24 cellular contexts compared by ENCODE assay signal in genomic region chr18:48105317-48105716, GRCh38.
DNase-seq lines count a peak whose midpoint lies in the region; ATAC-seq, FAIRE-seq and TF ChIP-seq lines count a peak whose summit lies in the region.
"Had no signal": no experiment of that assay in that cellular context is flagged by ENCODE, and none has a peak within 500 bp of the region (broad histone marks: within the 10 kb centered on the region; RNA-seq: fewer than 3 reads in every experiment).

No MANE protein-coding gene starts in this region.

- H3K9ac ChIP-seq in DND-41 (ENCODE audit: low read depth, low read length) (no peak overlapping the region), HCT116 (ENCODE audit: low read length) (no peak overlapping the region), kidney (ENCODE audit: low read length in 2 of 2) (no peak overlapping the region), colonic mucosa (ENCODE audit: low read depth in 2 of 2, low read length in 2 of 2) (no peak overlapping the region)

- H3K9me3 ChIP-seq in DND-41 (ENCODE audit: insufficient read depth, low read length, severe bottlenecking) (no peaks in the 10 kb centered on the region), HCT116 (ENCODE audit: control insufficient read depth in 1 of 2, insufficient read depth in 1 of 2, low read depth in 1 of 2, low read length in 2 of 2) (no peaks in the 10 kb centered on the region), kidney (ENCODE audit: control insufficient read depth in 1 of 2, low read length in 2 of 2) (no peaks in the 10 kb centered on the region), colonic mucosa (no peaks in the 10 kb centered on the region)
- H3K9me3 ChIP-seq: thyroid gland had no signal

- H3K4me3 ChIP-seq in DND-41 (ENCODE audit: low read depth in 1 of 2, low read length in 2 of 2) (no peak overlapping the region), HCT116 (replicated peaks in 1 of 2; ENCODE audit: low read depth in 1 of 2, low read length in 2 of 2) (no peak overlapping the region), kidney (ENCODE audit: low read length in 2 of 2) (no peak overlapping the region), colonic mucosa (no peak overlapping the region)
- H3K4me3 ChIP-seq: hepatocyte, thyroid gland had no signal

- peak; percentile 27; the same call in 1 of the 2 replicates for TF ChIP-seq RAD21 in HCT116 (IDR thresholded peaks at IDR 0.05; ENCODE audit: low read depth)

- no peak overlapping the region for H3K27ac Mint-ChIP-seq in glutamatergic neuron (ENCODE audit: unreplicated experiment)
- H3K27ac Mint-ChIP-seq: activated CD8-positive, alpha-beta T cell treated with anti-CD3 and anti-CD28 coated beads, Interleukin-2, amount 10 ng/mL, durations not matched to agents 7 days and 5 days; immature natural killer cell; stimulated activated naive CD8-positive, alpha-beta T cell treated with anti-CD3 and anti-CD28 coated beads, Interleukin-15, Interleukin-2, amounts not matched to agents 100 ng/mL and 50 ng/mL, for 24 hours had no signal

- H3K36me3 ChIP-seq in DND-41 (ENCODE audit: insufficient read depth, low read length): no peaks in the 10 kb centered on the region
- no peaks in the 10 kb centered on the region for H3K36me3 ChIP-seq in HCT116 (ENCODE audit: control insufficient read depth in 1 of 2, insufficient read depth in 2 of 2, low read length in 2 of 2)
- no peaks in the 10 kb centered on the region for H3K36me3 ChIP-seq in kidney (ENCODE audit: control insufficient read depth in 1 of 2, insufficient read depth in 2 of 2, low read length in 2 of 2)
- no peaks in the 10 kb centered on the region for H3K36me3 ChIP-seq in colonic mucosa
- H3K36me3 ChIP-seq: thyroid gland had no signal

- H3K9me3 Mint-ChIP-seq in glutamatergic neuron (ENCODE audit: unreplicated experiment): peaks cover 2% of the 10 kb centered on the region
- H3K9me3 Mint-ChIP-seq: immature natural killer cell; nephron progenitor cell; stimulated activated naive CD8-positive, alpha-beta T cell treated with anti-CD3 and anti-CD28 coated beads, Interleukin-15, Interleukin-2, amounts not matched to agents 100 ng/mL and 50 ng/mL, for 24 hours had no signal

- in situ Hi-C loops in SK-MEL-5 (cut with HindIII; ENCODE audit: low pct_unique_long_range_greater_than_20kb, low sequenced_read_pairs): no loop called here

- TF ChIP-seq POLR2A in HCT116 (IDR thresholded peaks at IDR 0.05; ENCODE audit: borderline replicate concordance, extremely low read depth, insufficient read depth, insufficient read length): no peak

- TF ChIP-seq CTCF in DND-41 (IDR thresholded peaks at IDR 0.05; ENCODE audit: borderline replicate concordance, extremely low read depth, low read length, poor library complexity, severe bottlenecking) (peak; percentile 22), HCT116 (IDR thresholded peaks at IDR 0.05 in 2 of 3, conservative IDR thresholded peaks at IDR 0.05 in 1 of 3; ENCODE audit: borderline replicate concordance in 1 of 3, insufficient read depth in 1 of 3, low read depth in 2 of 3, low read length in 2 of 3) (peak; percentile 22 to 32 (median 28); a peak in 3 of 6 replicates), kidney (IDR thresholded peaks at IDR 0.05; ENCODE audit: borderline replicate concordance, extremely low read depth, insufficient read depth) (peak; percentile 0), glutamatergic neuron (IDR thresholded peaks at IDR 0.05; ENCODE audit: partially characterized antibody, unreplicated experiment) (no peak), colonic mucosa (IDR thresholded peaks at IDR 0.05) (no peak)

- H3K4me1 ChIP-seq in DND-41 (ENCODE audit: insufficient read depth, low read length) (no peaks in the 10 kb centered on the region), HCT116 (ENCODE audit: control insufficient read depth in 1 of 2, insufficient read depth in 2 of 2, low read length in 2 of 2) (peaks cover 7 to 10% of the 10 kb centered on the region in 2 experiments; a peak in 3 of 4 replicates), kidney (ENCODE audit: control insufficient read depth in 1 of 2, insufficient read depth in 1 of 2, low read depth in 1 of 2, low read length in 2 of 2) (no peaks in the 10 kb centered on the region), colonic mucosa (no peaks in the 10 kb centered on the region)

- H3K27me3 ChIP-seq in DND-41 (ENCODE audit: insufficient read depth, low read length, poor library complexity) (no peaks in the 10 kb centered on the region), HCT116 (ENCODE audit: insufficient read depth, low read length) (peaks cover 19% of the 10 kb centered on the region), colonic mucosa (no peaks in the 10 kb centered on the region)
- H3K27me3 ChIP-seq: hepatocyte, thyroid gland had no signal

- no TSS peak for BruUV-seq in HCT116 (replicated peaks; lab: Mats Ljungman, UMichigan)

- H4K20me1 ChIP-seq in DND-41 (ENCODE audit: insufficient read depth, low read length) (peaks cover 8% of the 10 kb centered on the region), HCT116 (ENCODE audit: insufficient read depth) (no peaks in the 10 kb centered on the region)

- peaks cover 2% of the 10 kb centered on the region for H3K27me3 Mint-ChIP-seq in glutamatergic neuron (ENCODE audit: unreplicated experiment)

- H2AFZ ChIP-seq in DND-41 (ENCODE audit: low read depth, low read length): no peak overlapping the region
- no peak overlapping the region for H2AFZ ChIP-seq in HCT116 (ENCODE audit: low read depth, low read length, poor library complexity, severe bottlenecking)
- H2AFZ ChIP-seq: hepatocyte had no signal

- FAIRE-seq in kidney (lab: Jason Lieb, UNC): no peak
- FAIRE-seq: frontal cortex, GM12892 had no signal

- CTCF ChIA-PET in HCT116 (lab: Charles Lee): no interaction called here

- H3K79me2 ChIP-seq in DND-41 (ENCODE audit: insufficient read depth, low read length) (no peaks in the 10 kb centered on the region), HCT116 (ENCODE audit: insufficient read depth, low read length) (no peaks in the 10 kb centered on the region)
- H3K79me2 ChIP-seq: hepatocyte had no signal

- DNase-seq in DND-41 (no peak), HCT116 (ENCODE audit: low read depth, low spot score) (no peak), SK-MEL-5 (ENCODE audit: low read depth, low spot score) (peak; percentile 32), kidney (no peak), glutamatergic neuron (no peak), colonic mucosa (no peak)
- DNase-seq: activated CD8-positive, alpha-beta T cell treated with anti-CD3 and anti-CD28 coated beads, Interleukin-2, amount 10 ng/mL, durations not matched to agents 7 days and 5 days; activated gamma-delta T cell; C1 segment of cervical spinal cord; cerebellar nuclear complex; effector CD4-positive, alpha-beta T cell; immature natural killer cell; left ventricle myocardium superior; NCI-H146; nephron progenitor cell; posterior cingulate gyrus; thyroid gland had no signal

- H3K4me2 ChIP-seq in DND-41 (ENCODE audit: insufficient read depth, low read length): no peak overlapping the region
- no peak overlapping the region for H3K4me2 ChIP-seq in HCT116 (ENCODE audit: low read length)
- H3K4me2 ChIP-seq: hepatocyte had no signal

- no peaks in the 10 kb centered on the region for H3K36me3 Mint-ChIP-seq in glutamatergic neuron (ENCODE audit: unreplicated experiment)
- H3K36me3 Mint-ChIP-seq: immature natural killer cell had no signal

- intact Hi-C loops in HCT116 (cut with micrococcal nuclease) (no loop called here), kidney (cut with DNase I) (no loop called here), colonic mucosa (cut with DNase I) (no loop called here)

- peaks cover 29% of the 10 kb centered on the region for H3K4me1 Mint-ChIP-seq in glutamatergic neuron (ENCODE audit: low read depth, unreplicated experiment)
- H3K4me1 Mint-ChIP-seq: immature natural killer cell had no signal

- H3K27ac ChIP-seq in DND-41 (ENCODE audit: low read length): no peak overlapping the region
- H3K27ac ChIP-seq in HCT116 (ENCODE audit: low read depth, low read length): no peak overlapping the region
- no peak overlapping the region for H3K27ac ChIP-seq in kidney (ENCODE audit: low read depth in 2 of 2, low read length in 2 of 2)
- H3K27ac ChIP-seq in colonic mucosa: no peak overlapping the region
- H3K27ac ChIP-seq: hepatocyte, thyroid gland had no signal

- RAD21 ChIA-PET in HCT116 (lab: Charles Lee; ENCODE audit: low non-redundant PET in 1 of 2, low total read pairs in 2 of 2, uncharacterized antibody in 2 of 2, unreplicated experiment in 2 of 2): no interaction called here

- no peaks in the 10 kb centered on the region for H3K9me2 ChIP-seq in HCT116 (ENCODE audit: insufficient read depth)

- ATAC-seq in DND-41 (ENCODE audit: insufficient read depth, low read depth) (no peak), HCT116 (no peak), HG02981 (IDR thresholded peaks at IDR 0.05; ENCODE audit: unreplicated experiment) (no peak)
- ATAC-seq: activated CD8-positive, alpha-beta T cell treated with anti-CD3 and anti-CD28 coated beads, Interleukin-2, amount 10 ng/mL, durations not matched to agents 7 days and 5 days; left ventricle myocardium superior; Right ventricle myocardium inferior; sciatic nerve had no signal

- POLR2A ChIA-PET in HCT116 (lab: Charles Lee): no interaction called here

- no peak overlapping the region for H3K4me3 Mint-ChIP-seq in glutamatergic neuron (ENCODE audit: unreplicated experiment)
- H3K4me3 Mint-ChIP-seq: activated CD8-positive, alpha-beta T cell treated with anti-CD3 and anti-CD28 coated beads, Interleukin-2, amount 10 ng/mL, durations not matched to agents 7 days and 5 days; immature natural killer cell; nephron progenitor cell; stimulated activated naive CD8-positive, alpha-beta T cell treated with anti-CD3 and anti-CD28 coated beads, Interleukin-15, Interleukin-2, amounts not matched to agents 100 ng/mL and 50 ng/mL, for 24 hours had no signal

TF ChIP-seq in HCT116, 20 proteins besides CTCF, POLR2A, EP300 and RAD21 (continues in another document):
- TF ChIP-seq SIN3A (IDR thresholded peaks at IDR 0.05; ENCODE audit: low read depth) (no peak), JUND (IDR thresholded peaks at IDR 0.05) (no peak), ZBTB33 (IDR thresholded peaks at IDR 0.05; ENCODE audit: extremely low read depth, insufficient replicate concordance, low read length) (no peak), EGR1 (IDR thresholded peaks at IDR 0.05; ENCODE audit: low read depth) (no peak), ZFX (IDR thresholded peaks at IDR 0.05) (no peak)

Comparison
In these comparisons a context has a peak if more than half of its experiments do, and no peak if none do; other contexts are left out.
1. CTCF ChIP-seq: peak in DND-41 (single experiment), HCT116 (3 of 3) and kidney (single experiment); none in glutamatergic neuron (single experiment) and colonic mucosa (single experiment).